Comparison of ENCODE assay signal across 15 cellular contexts in genomic region chr11:69986421-69987229, GRCh38.
DNase-seq lines count a peak whose midpoint lies in the region; ATAC-seq and TF ChIP-seq lines count a peak whose summit lies in the region.
"Had no signal": no experiment of that assay in that cellular context is flagged by ENCODE, and none has a peak within 500 bp of the region (broad histone marks: within the 10 kb centered on the region; RNA-seq: fewer than 3 reads in every experiment).

No MANE protein-coding gene starts in this region.

- no peak overlapping the region for H2BK5ac ChIP-seq in H9 (ENCODE audit: insufficient read length, low read length)

- peaks cover 12% of the 10 kb centered on the region for H3K23me2 ChIP-seq in H9 (ENCODE audit: insufficient read length, low read depth, low read length, poor library complexity, severe bottlenecking)

- H3K56ac ChIP-seq in H9 (ENCODE audit: insufficient read length, low read depth, low read length) = no peak overlapping the region

- H3K36me3 ChIP-seq in gastroesophageal sphincter = no peaks in the 10 kb centered on the region
- H3K36me3 ChIP-seq in mesodermal cell (ENCODE audit: control insufficient read depth, insufficient read depth, low read length) = no peaks in the 10 kb centered on the region
- no peaks in the 10 kb centered on the region for H3K36me3 ChIP-seq in subcutaneous abdominal adipose tissue (ENCODE audit: control insufficient read depth in 5 of 5, insufficient read depth in 5 of 5, low read length in 5 of 5)

- no peak overlapping the region for H2BK12ac ChIP-seq in H9 (ENCODE audit: insufficient read length, low read depth, low read length)

- H3K4me1 Mint-ChIP-seq in H9 = peaks cover 42 to 48% of the 10 kb centered on the region in 2 experiments
- H3K4me1 Mint-ChIP-seq in HFFc6 (ENCODE audit: low read depth) = no peaks in the 10 kb centered on the region

- in situ Hi-C loops in GM13976 (cut with MboI; ENCODE audit: low sequenced_read_pairs, unreplicated experiment) = no loop called here

- no peak overlapping the region for H2AFZ ChIP-seq in H9 (ENCODE audit: low read length)

- H3K9me3 ChIP-seq in H9 (ENCODE audit: control insufficient read depth, low read depth, low read length) (no peaks in the 10 kb centered on the region), gastroesophageal sphincter (no peaks in the 10 kb centered on the region), mesodermal cell (ENCODE audit: control insufficient read depth, low read length) (no peaks in the 10 kb centered on the region), subcutaneous abdominal adipose tissue (ENCODE audit: control insufficient read depth in 5 of 5, low read length in 5 of 5) (no peaks in the 10 kb centered on the region)

- no peaks in the 10 kb centered on the region for H3K79me2 ChIP-seq in H9 (ENCODE audit: insufficient read depth, low read length)

- no peak overlapping the region for H2BK20ac ChIP-seq in H9 (ENCODE audit: low read depth, low read length, poor library complexity, severe bottlenecking)

- TF ChIP-seq POLR2A in gastroesophageal sphincter (IDR thresholded peaks at IDR 0.05) = no peak

- no peak overlapping the region for H3K14ac ChIP-seq in H9 (ENCODE audit: insufficient read depth, low read length)

- DNase-seq in H9 = no peak
- DNase-seq in GM13976 (ENCODE audit: low spot score) = no peak
- DNase-seq in effector CD4-positive, alpha-beta T cell = no peak
- no peak for DNase-seq in HFFc6
- DNase-seq: activated CD8-positive, alpha-beta T cell treated with anti-CD3 and anti-CD28 coated beads, Interleukin-2, amount 10 ng/mL, durations not matched to agents 7 days and 5 days; activated effector memory CD4-positive, alpha-beta T cell treated with Interleukin-2 at 50 U/mL for 16 hours; NCI-H187; OCI-M1; stimulated activated CD4-positive, alpha-beta T cell treated with anti-CD3 and anti-CD28 coated beads, Interleukin-4, amount 100 ng/mL, for 4 hours had no signal

- H2BK120ac ChIP-seq in H9 (ENCODE audit: low read depth, low read length, poor library complexity, severe bottlenecking) = no peak overlapping the region

- H4K8ac ChIP-seq in H9 (replicated peaks; ENCODE audit: insufficient read length, low read depth, low read length) = no peak overlapping the region

- no peaks in the 10 kb centered on the region for H3K36me3 Mint-ChIP-seq in H9 (ENCODE audit: insufficient read depth in 1 of 3, low read depth in 3 of 3)
- H3K36me3 Mint-ChIP-seq in HFFc6 (ENCODE audit: low read depth) = no peaks in the 10 kb centered on the region

- ATAC-seq in gastroesophageal sphincter (no peak), GM18517 (IDR thresholded peaks at IDR 0.05; ENCODE audit: unreplicated experiment) (no peak)
- ATAC-seq: activated CD8-positive, alpha-beta T cell treated with anti-CD3 and anti-CD28 coated beads, Interleukin-2, amount 10 ng/mL, durations not matched to agents 7 days and 5 days; HCT116 had no signal

- no peak overlapping the region for H3K18ac ChIP-seq in H9 (ENCODE audit: insufficient read length, low read depth, low read length)

- peaks cover 93% of the 10 kb centered on the region for H3K27me3 Mint-ChIP-seq in H9 (ENCODE audit: low read depth)
- H3K27me3 Mint-ChIP-seq in HFFc6 (ENCODE audit: insufficient read depth) = peaks cover 64% of the 10 kb centered on the region

- no peak for TF ChIP-seq EP300 in gastroesophageal sphincter (IDR thresholded peaks at IDR 0.05)

- H2AK5ac ChIP-seq in H9 (ENCODE audit: insufficient read length, low read length) = no peak overlapping the region

- no peaks in the 10 kb centered on the region for H3K79me1 ChIP-seq in H9 (ENCODE audit: insufficient read depth, low read depth, low read length, poor library complexity, severe bottlenecking)

- H3K4me3 Mint-ChIP-seq in H9 (peak overlapping the region; percentile 40 to 60), HFFc6 (no peak overlapping the region)
- H3K4me3 Mint-ChIP-seq: activated CD8-positive, alpha-beta T cell treated with anti-CD3 and anti-CD28 coated beads, Interleukin-2, amount 10 ng/mL, durations not matched to agents 7 days and 5 days had no signal

- H4K20me1 ChIP-seq in H9 (ENCODE audit: control insufficient read depth, insufficient read depth, insufficient read length) = no peaks in the 10 kb centered on the region

- no peak for TF ChIP-seq CTCF in H9 (conservative IDR thresholded peaks at IDR 0.05)
- no peak for TF ChIP-seq CTCF in gastroesophageal sphincter (IDR thresholded peaks at IDR 0.05)
- no peak for TF ChIP-seq CTCF in GM13976 (IDR thresholded peaks at IDR 0.05; ENCODE audit: borderline replicate concordance, control extremely low read depth, extremely low read depth, insufficient read depth, missing control alignments)
- TF ChIP-seq CTCF in HFFc6 (IDR thresholded peaks at IDR 0.05) = no peak

- H3K4me1 ChIP-seq in H9 (ENCODE audit: insufficient read depth, low read length) (peaks cover 5% of the 10 kb centered on the region; the same call in 1 of the 2 replicates), gastroesophageal sphincter (peaks cover 0 to 31% (median 0%) of the 10 kb centered on the region in 3 donors), mesodermal cell (ENCODE audit: control insufficient read depth, insufficient read depth, low read length, poor library complexity, severe bottlenecking) (peaks cover 24% of the 10 kb centered on the region), subcutaneous abdominal adipose tissue (ENCODE audit: control insufficient read depth in 5 of 5, insufficient read depth in 5 of 5, low read length in 5 of 5) (peaks cover 0 to 31% (median 21%) of the 10 kb centered on the region in 5 donors)

- no CpG with 5 or more reads among the region's 26 CpGs for WGBS in H9 (ENCODE audit: extremely low coverage, insufficient read length, low lambda C conversion rate)
- 37 to 88% methylated on average over 5 to 21 of the region's 26 CpGs for WGBS in gastroesophageal sphincter (ENCODE audit: low coverage in 1 of 2), 2 donors
- 46 to 56% methylated on average over 15 to 17 of the region's 26 CpGs for WGBS in mesodermal cell (ENCODE audit: insufficient coverage in 2 of 2), 2 experiments

- H2BK15ac ChIP-seq in H9 (ENCODE audit: low read depth, low read length) = no peak overlapping the region

- H4K5ac ChIP-seq in H9 (ENCODE audit: insufficient read length, low read depth, low read length) = no peak overlapping the region

- no peak overlapping the region for H3K27ac ChIP-seq in H9 (ENCODE audit: insufficient read length, low read depth, low read length)
- H3K27ac ChIP-seq in gastroesophageal sphincter = peak overlapping the region in 3 of 4 donors; percentile 54 to 71 (median 57)
- H3K27ac ChIP-seq in mesodermal cell (ENCODE audit: low read depth, low read length, severe bottlenecking) = no peak overlapping the region
- no peak overlapping the region for H3K27ac ChIP-seq in subcutaneous abdominal adipose tissue (ENCODE audit: low read depth, low read length)
- H3K27ac ChIP-seq: HL-60 had no signal

- H3K27ac Mint-ChIP-seq in H9 (no peak overlapping the region), HFFc6 (no peak overlapping the region)
- H3K27ac Mint-ChIP-seq: activated CD8-positive, alpha-beta T cell treated with anti-CD3 and anti-CD28 coated beads, Interleukin-2, amount 10 ng/mL, durations not matched to agents 7 days and 5 days had no signal

- H3K27me3 ChIP-seq in H9 (ENCODE audit: insufficient read depth, low read length) = peaks cover 18% of the 10 kb centered on the region; the same call in 1 of the 2 replicates
- H3K27me3 ChIP-seq in gastroesophageal sphincter = peaks cover 91% of the 10 kb centered on the region
- peaks cover 17 to 46% (median 28%) of the 10 kb centered on the region in 5 donors for H3K27me3 ChIP-seq in subcutaneous abdominal adipose tissue (ENCODE audit: control insufficient read depth in 5 of 5, insufficient read depth in 4 of 5, low read length in 5 of 5)

- H3K4ac ChIP-seq in H9 (ENCODE audit: low read depth, low read length) = no peak overlapping the region

- no peaks in the 10 kb centered on the region; a peak in 1 of 5 replicates for H3K9me3 Mint-ChIP-seq in H9
- no peaks in the 10 kb centered on the region for H3K9me3 Mint-ChIP-seq in HFFc6

- no peak overlapping the region for H3K23ac ChIP-seq in H9 (ENCODE audit: insufficient read length, low read depth, low read length)

- no peak overlapping the region for H3K9ac ChIP-seq in H9 (ENCODE audit: extremely low read depth, insufficient read length, low read length)
- peak overlapping the region in 1 of 5 donors; percentile 35 for H3K9ac ChIP-seq in subcutaneous abdominal adipose tissue (ENCODE audit: low read length in 5 of 5)

- H3K4me3 ChIP-seq in gastroesophageal sphincter (peak overlapping the region in 1 of 2 donors; percentile 39), mesodermal cell (ENCODE audit: extremely low read depth, insufficient read depth, low read length, poor library complexity, severe bottlenecking) (peak overlapping the region; percentile 33), subcutaneous abdominal adipose tissue (ENCODE audit: low read depth in 1 of 5, low read length in 5 of 5) (peak overlapping the region in 3 of 5 donors; percentile 22 to 34 (median 32))

- no peak overlapping the region for H4K91ac ChIP-seq in H9 (ENCODE audit: insufficient read length, low read depth, low read length)

- peak overlapping the region; percentile 83 for H3K4me2 ChIP-seq in H9 (ENCODE audit: insufficient read depth, insufficient read length, low read length)

- no peak overlapping the region for H3T11ph ChIP-seq in H9 (ENCODE audit: low read length)

Comparison
In these comparisons a context has a peak if more than half of its experiments do, and no peak if none do; other contexts are left out.
1. H3K27ac ChIP-seq: peak in gastroesophageal sphincter (3 of 4); none in H9 (single experiment), mesodermal cell (single experiment) and subcutaneous abdominal adipose tissue (single experiment).